8 cellular contexts compared by ENCODE assay signal in the genomic region with DNA sequence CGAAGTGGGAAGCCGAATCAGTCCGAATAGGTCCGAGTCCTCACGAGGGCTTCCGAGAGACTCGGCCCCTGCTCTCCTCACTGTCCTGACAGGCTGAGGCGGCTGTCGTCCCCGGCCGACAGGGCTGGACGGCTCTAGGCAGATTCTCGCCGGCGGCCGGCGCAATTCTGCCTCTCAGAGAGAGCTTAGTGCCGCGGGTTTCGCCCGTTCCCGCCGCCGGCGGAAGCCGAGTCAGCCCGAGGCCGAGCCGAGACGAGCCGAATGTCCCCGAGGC. TPM values are rescaled to one million over a fixed set of nuclear protein-coding genes. Genes with fewer than 3 reads are reported as not detected.
DNase-seq lines count a peak whose midpoint lies in the region; ATAC-seq and TF ChIP-seq lines count a peak whose summit lies in the region.

No MANE protein-coding gene starts in this region.

- peak overlapping the region; percentile 85 to 98 (median 95) for H3K27ac Mint-ChIP-seq in naive thymus-derived CD8-positive, alpha-beta T cell

- H3K27ac ChIP-seq in Karpas-422 (ENCODE audit: low read length), result peak overlapping the region; percentile 96
- peak overlapping the region; percentile 96 to 98 for H3K27ac ChIP-seq in coronary artery

- POLR2A ChIA-PET in naive thymus-derived CD8-positive, alpha-beta T cell (lab: Charles Lee), result interaction anchor here (0.8 to 8.7 kb wide), 21 partner anchors 10 to 488 kb away, joined by 3 to 109 read pairs (median 5); partner anchors contain the start of genes BET1L, EPS8L2, IRF7 and PHRF1

- no peaks in the 10 kb centered on the region for H3K36me3 ChIP-seq in Karpas-422 (ENCODE audit: insufficient read depth, low read length)

- no peaks in the 10 kb centered on the region for H3K9me2 ChIP-seq in Karpas-422 (replicated peaks; ENCODE audit: insufficient read depth, low read length)

- H3K36me3 Mint-ChIP-seq in naive thymus-derived CD8-positive, alpha-beta T cell, result peaks cover 0 to 10% (median 4%) of the 10 kb centered on the region in 3 donors

- no peaks in the 10 kb centered on the region for H3K27me3 ChIP-seq in Karpas-422 (ENCODE audit: low read length)

- peak overlapping the region; percentile 97; the same call in 1 of the 2 replicates for H2AFZ ChIP-seq in Karpas-422 (ENCODE audit: low read length)

- peaks cover 40% of the 10 kb centered on the region for H3K4me1 ChIP-seq in Karpas-422 (ENCODE audit: low read length)

- H3K4me2 ChIP-seq in Karpas-422 (ENCODE audit: low read depth, low read length, poor library complexity, severe bottlenecking), result peak overlapping the region; percentile 74

- H3K9ac ChIP-seq in Karpas-422 (ENCODE audit: low read length), result peak overlapping the region; percentile 90

- H4K20me1 ChIP-seq in Karpas-422 (ENCODE audit: insufficient read depth, low read depth, low read length), result 0 out of 2 replicates have a peak, but pooled peaks cover 7% of the 10 kb centered on the region

- no peaks in the 10 kb centered on the region for H3K27me3 Mint-ChIP-seq in naive thymus-derived CD8-positive, alpha-beta T cell

- peaks cover 37% of the 10 kb centered on the region for H3K79me2 ChIP-seq in Karpas-422 (ENCODE audit: low read length)

- peak overlapping the region; percentile 83 to 93 (median 86) for H3K4me3 Mint-ChIP-seq in naive thymus-derived CD8-positive, alpha-beta T cell

- H3K4me1 Mint-ChIP-seq in naive thymus-derived CD8-positive, alpha-beta T cell, result peaks cover 32 to 66% (median 53%) of the 10 kb centered on the region in 4 donors

- no peak for DNase-seq in AG09309 (ENCODE audit: low read depth)
- DNase-seq in Karpas-422, result no peak
- no peak for DNase-seq in coronary artery (ENCODE audit: low spot score)
- DNase-seq in naive thymus-derived CD8-positive, alpha-beta T cell, result peak in 1 of 10 donors; percentile 100
- DNase-seq in omental fat pad (ENCODE audit: low spot score), result no peak
- no peak for DNase-seq in kidney glomerular epithelial cell (lab: John Stamatoyannopoulos, UW)
- DNase-seq in inferior parietal cortex (ENCODE audit: extremely low spot score), result no peak

- no peaks in the 10 kb centered on the region for H3K9me3 Mint-ChIP-seq in naive thymus-derived CD8-positive, alpha-beta T cell

- TF ChIP-seq CTCF in AG09309 (IDR thresholded peaks at IDR 0.05; ENCODE audit: control insufficient read depth, insufficient read depth, low read depth, low read length, missing control alignments) (no peak), coronary artery (IDR thresholded peaks at IDR 0.05) (no peak), omental fat pad (IDR thresholded peaks at IDR 0.05) (no peak)

- no peaks in the 10 kb centered on the region for H3K9me3 ChIP-seq in Karpas-422 (ENCODE audit: low read length)

- ATAC-seq in naive thymus-derived CD8-positive, alpha-beta T cell, result no peak
- ATAC-seq in omental fat pad (ENCODE audit: low FRiP score) (no peak), GM21381 (IDR thresholded peaks at IDR 0.05; ENCODE audit: unreplicated experiment) (no peak)

- H3K4me3 ChIP-seq in AG09309 (ENCODE audit: control insufficient read depth, low read depth, low read length) (peak overlapping the region; percentile 53), Karpas-422 (ENCODE audit: low read length) (peak overlapping the region; percentile 84), coronary artery (peak overlapping the region; percentile 89)

RNA-seq across cellular contexts. Expression of gene DEAF1, which starts 0.2 kb away (rescaled TPM):
- 35.9 and 57.3 TPM in 2 replicates for total RNA-seq in Karpas-422 (2014; rRNA removed; shearing (Covaris generic); ENCODE audit: low replicate concordance)
- 10 to 100 TPM; 46.5 to 51.0 TPM for total RNA-seq in naive thymus-derived CD8-positive, alpha-beta T cell
- polyA plus RNA-seq in naive thymus-derived CD8-positive, alpha-beta T cell, result 10 to 100 TPM; 27.0 to 58.2 (median 27.9) TPM
- 10 to 100 TPM; 20.3 to 29.0 (median 23.0) TPM for total RNA-seq in omental fat pad

RNA-seq across cellular contexts. Expression of gene TMEM80, which starts 0.3 kb away (rescaled TPM):
- 25.4 and 32.8 TPM in 2 replicates for total RNA-seq in Karpas-422 (2014; rRNA removed; shearing (Covaris generic); ENCODE audit: low replicate concordance)
- total RNA-seq in naive thymus-derived CD8-positive, alpha-beta T cell, result 10 to 100 TPM; 46.0 to 49.2 TPM
- 10 to 100 TPM; 22.2 to 44.6 (median 32.4) TPM for polyA plus RNA-seq in naive thymus-derived CD8-positive, alpha-beta T cell
- 10 to 100 TPM; 16.9 to 31.5 (median 21.1) TPM for total RNA-seq in omental fat pad

RNA-seq across cellular contexts. Expression of gene EPS8L2, which starts 10.8 kb away (rescaled TPM):
- total RNA-seq in Karpas-422 (2014; rRNA removed; shearing (Covaris generic); ENCODE audit: low replicate concordance), result 2.3 and 10.4 TPM in 2 replicates
- total RNA-seq in naive thymus-derived CD8-positive, alpha-beta T cell, result 1 to 10 TPM; 8.2 to 9.7 TPM
- polyA plus RNA-seq in naive thymus-derived CD8-positive, alpha-beta T cell, result 10 to 100 TPM in 2 of 3 donors, 1 to 10 TPM in 1; 9.6 to 20.4 (median 14.8) TPM
- 10 to 100 TPM; 14.1 to 27.6 (median 22.3) TPM for total RNA-seq in omental fat pad

RNA-seq across cellular contexts. Expression of gene TALDO1, which starts 52.0 kb away (rescaled TPM):
- total RNA-seq in Karpas-422 (2014; rRNA removed; shearing (Covaris generic); ENCODE audit: low replicate concordance), result 127 and 177 TPM in 2 replicates
- total RNA-seq in naive thymus-derived CD8-positive, alpha-beta T cell, result 100 to 1,000 TPM; 120 to 124 TPM
- polyA plus RNA-seq in naive thymus-derived CD8-positive, alpha-beta T cell, result 100 to 1,000 TPM; 160 to 173 (median 166) TPM
- 100 to 1,000 TPM; 183 to 295 (median 239) TPM for total RNA-seq in omental fat pad

RNA-seq across cellular contexts. Expression of gene DRD4, which starts 58.2 kb away (rescaled TPM):
- total RNA-seq in Karpas-422 (2014; rRNA removed; shearing (Covaris generic); ENCODE audit: low replicate concordance), result not detected in 2 replicates
- total RNA-seq in naive thymus-derived CD8-positive, alpha-beta T cell, result 1 to 10 TPM; 1.2 to 1.4 TPM
- polyA plus RNA-seq in naive thymus-derived CD8-positive, alpha-beta T cell, result not detected
- under 1 TPM in 1 of 4 donors, not detected in 3; 0.50 TPM for total RNA-seq in omental fat pad
